26 cellular contexts compared by ENCODE assay signal in the genomic region with DNA sequence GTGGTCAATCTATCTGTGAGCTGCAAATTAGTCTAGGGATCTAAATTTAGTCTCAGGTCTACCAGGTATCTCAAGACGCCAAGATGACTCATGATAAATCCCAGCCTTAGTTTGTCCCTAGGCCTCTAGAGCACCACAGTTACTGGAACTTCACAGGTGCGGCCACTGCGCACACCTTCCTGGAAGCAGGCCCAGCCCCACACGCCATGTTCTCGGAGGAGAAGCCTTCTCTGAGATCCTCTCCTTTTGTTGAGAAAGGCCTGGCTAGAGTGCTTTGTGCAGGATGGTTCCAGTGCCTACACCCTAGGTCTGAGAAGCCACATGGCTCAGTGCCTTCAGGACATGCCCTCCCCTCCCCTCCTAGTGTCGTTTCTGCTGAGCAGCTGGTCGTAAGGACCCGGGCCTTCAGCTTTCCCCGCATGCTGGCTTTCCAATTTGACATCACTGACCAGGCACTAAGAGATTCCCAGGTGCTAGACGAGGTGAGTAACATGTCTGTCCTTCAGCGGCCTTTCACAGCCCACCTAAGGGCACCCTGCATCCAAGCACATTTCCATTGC. TPM values are rescaled to one million over a fixed set of nuclear protein-coding genes. Genes with fewer than 3 reads are reported as not detected.
A peak's percentile ranks its signal among the peaks of the same experiment; 100 is the strongest.
DNase-seq lines count a peak whose midpoint lies in the region; ATAC-seq, FAIRE-seq and TF ChIP-seq lines count a peak whose summit lies in the region.
"Had no signal": no experiment of that assay in that cellular context is flagged by ENCODE, and none has a peak within 500 bp of the region (broad histone marks: within the 10 kb centered on the region; RNA-seq: fewer than 3 reads in every experiment).

No MANE protein-coding gene starts in this region.

- no peaks in the 10 kb centered on the region for H3K27me3 Mint-ChIP-seq in GM23338 (ENCODE audit: insufficient read depth, low read depth, poor library complexity)
- H3K27me3 Mint-ChIP-seq: activated B cell treated with CpG ODN at 0.5 μM for 24 hours; activated naive CD4-positive, alpha-beta T cell treated with anti-CD3 and anti-CD28 coated beads, Interleukin-2, amount 50 U/mL, for 24 hours had no signal

- no peaks in the 10 kb centered on the region for H3K4me1 ChIP-seq in GM23338 (ENCODE audit: insufficient read depth)
- H3K4me1 ChIP-seq in muscle layer of colon (ENCODE audit: insufficient read depth, low read length) = peaks cover 58% of the 10 kb centered on the region
- peaks cover 4 to 42% (median 36%) of the 10 kb centered on the region in 5 donors for H3K4me1 ChIP-seq in subcutaneous abdominal adipose tissue (ENCODE audit: control insufficient read depth in 5 of 5, insufficient read depth in 5 of 5, low read length in 5 of 5)
- peaks cover 19% of the 10 kb centered on the region in 2 donors for H3K4me1 ChIP-seq in kidney (ENCODE audit: control insufficient read depth in 1 of 2, insufficient read depth in 1 of 2, low read depth in 1 of 2, low read length in 2 of 2)
- H3K4me1 ChIP-seq: parathyroid adenoma had no signal

- no peak overlapping the region for H3K4me2 ChIP-seq in GM23338
- H3K4me2 ChIP-seq: BLaER1 treated with 17β-estradiol and CSF1 and Interleukin-3, amounts not matched to agents 10 nM and 100 nM had no signal

- no peaks in the 10 kb centered on the region for H3K27me3 ChIP-seq in GM23338 (ENCODE audit: insufficient read depth)
- no peaks in the 10 kb centered on the region for H3K27me3 ChIP-seq in dorsolateral prefrontal cortex
- no peaks in the 10 kb centered on the region for H3K27me3 ChIP-seq in muscle layer of colon (ENCODE audit: control insufficient read depth in 1 of 2, insufficient read depth in 2 of 2, low read length in 2 of 2)
- no peaks in the 10 kb centered on the region for H3K27me3 ChIP-seq in subcutaneous abdominal adipose tissue (ENCODE audit: control insufficient read depth in 5 of 5, insufficient read depth in 4 of 5, low read length in 5 of 5)
- H3K27me3 ChIP-seq: BLaER1 treated with 17β-estradiol and CSF1 and Interleukin-3, amounts not matched to agents 10 nM and 100 nM had no signal

- no peaks in the 10 kb centered on the region for H3F3A ChIP-seq in GM23338 (replicated peaks; ENCODE audit: low read depth)

- H3K4me3 ChIP-seq in GM23338 (no peak overlapping the region), dorsolateral prefrontal cortex (no peak overlapping the region), muscle layer of colon (ENCODE audit: low read depth in 1 of 2, low read length in 2 of 2) (no peak overlapping the region), subcutaneous abdominal adipose tissue (ENCODE audit: low read depth in 1 of 5, low read length in 5 of 5) (no peak overlapping the region), kidney (ENCODE audit: low read length in 2 of 2) (no peak overlapping the region)
- H3K4me3 ChIP-seq: BLaER1 treated with 17β-estradiol and CSF1 and Interleukin-3, amounts not matched to agents 10 nM and 100 nM; lung had no signal

- H3K27ac Mint-ChIP-seq in GM23338 = peak overlapping the region; percentile 56; the same call in 1 of the 2 replicates
- H3K27ac Mint-ChIP-seq: activated B cell treated with CpG ODN at 0.5 μM for 24 hours; activated CD8-positive, alpha-beta T cell treated with anti-CD3 and anti-CD28 coated beads, Interleukin-2, amount 10 ng/mL, durations not matched to agents 7 days and 5 days; activated naive CD4-positive, alpha-beta T cell treated with anti-CD3 and anti-CD28 coated beads, Interleukin-2, amount 50 U/mL, for 24 hours; activated T-cell treated with anti-CD3 and anti-CD28 coated beads, Interleukin-2, amount 50 U/mL, for 72 hours; HFFc6 had no signal

- peaks cover 7% of the 10 kb centered on the region for H4K20me1 ChIP-seq in GM23338 (replicated peaks; ENCODE audit: insufficient read depth)

- H3K36me3 Mint-ChIP-seq in GM23338 (ENCODE audit: low read depth) = peaks cover 12% of the 10 kb centered on the region; the same call in 2 of the 3 replicates

- DNase-seq in GM23338 (ENCODE audit: low spot score) (no peak), dorsolateral prefrontal cortex (no peak), occipital lobe (lab: John Stamatoyannopoulos, UW) (no peak), kidney (no peak)
- DNase-seq in stimulated activated CD4-positive, alpha-beta T cell treated with anti-CD3 and anti-CD28 coated beads, Interleukin-12 subunit alpha, Interleukin-12 subunit beta, amount 100 ng/mL, for 4 hours = no peak
- DNase-seq: ACHN; activated B cell treated with CpG ODN at 0.5 μM for 24 hours; activated CD8-positive, alpha-beta T cell treated with anti-CD3 and anti-CD28 coated beads, Interleukin-2, amount 10 ng/mL, durations not matched to agents 7 days and 5 days; activated T-cell treated with anti-CD3 and anti-CD28 coated beads, Interleukin-2, amount 50 U/mL, for 72 hours; Calu3; EL; HFFc6; NCI-H1417; NCI-H524; stimulated activated CD4-positive, alpha-beta T cell treated with anti-CD3 and anti-CD28 coated beads, Interleukin-2, amount 100 ng/mL, for 24 hours; stimulated activated naive CD4-positive, alpha-beta T cell; T-helper 9 cell had no signal

- intact Hi-C loops in dorsolateral prefrontal cortex (cut with DNase I) (no loop called here), kidney (cut with DNase I) (no loop called here)

- H3K4me1 Mint-ChIP-seq in GM23338 = no peaks in the 10 kb centered on the region
- H3K4me1 Mint-ChIP-seq: activated B cell treated with CpG ODN at 0.5 μM for 24 hours; activated naive CD4-positive, alpha-beta T cell treated with anti-CD3 and anti-CD28 coated beads, Interleukin-2, amount 50 U/mL, for 24 hours had no signal

- H3K27ac ChIP-seq in GM23338 (ENCODE audit: low read depth) = no peak overlapping the region
- peak overlapping the region in 42 of 59 donors; percentile 2 to 87 (median 54) for H3K27ac ChIP-seq in dorsolateral prefrontal cortex
- peak overlapping the region; percentile 50 for H3K27ac ChIP-seq in muscle layer of colon (ENCODE audit: low read depth, low read length)
- peak overlapping the region; percentile 17 for H3K27ac ChIP-seq in subcutaneous abdominal adipose tissue (ENCODE audit: low read depth, low read length)
- peak overlapping the region in 1 of 2 donors; percentile 59 for H3K27ac ChIP-seq in kidney (ENCODE audit: low read depth in 2 of 2, low read length in 2 of 2)
- H3K27ac ChIP-seq: BLaER1 treated with 17β-estradiol and CSF1 and Interleukin-3, amounts not matched to agents 10 nM and 100 nM; parathyroid adenoma had no signal

- H3K9me3 ChIP-seq in muscle layer of colon (ENCODE audit: low read length) (no peaks in the 10 kb centered on the region), subcutaneous abdominal adipose tissue (ENCODE audit: control insufficient read depth in 5 of 5, low read length in 5 of 5) (no peaks in the 10 kb centered on the region), kidney (ENCODE audit: control insufficient read depth in 1 of 2, low read length in 2 of 2) (no peaks in the 10 kb centered on the region)
- H3K9me3 ChIP-seq: BLaER1 treated with 17β-estradiol and CSF1 and Interleukin-3, amounts not matched to agents 10 nM and 100 nM had no signal

- no peak overlapping the region for H3K9ac ChIP-seq in muscle layer of colon (ENCODE audit: low read length)
- no peak overlapping the region for H3K9ac ChIP-seq in subcutaneous abdominal adipose tissue (ENCODE audit: low read length in 5 of 5)
- H3K9ac ChIP-seq in kidney (ENCODE audit: low read length in 2 of 2) = no peak overlapping the region
- H3K9ac ChIP-seq: BLaER1 treated with 17β-estradiol and CSF1 and Interleukin-3, amounts not matched to agents 10 nM and 100 nM; parathyroid adenoma had no signal

- H3K4me3 Mint-ChIP-seq in GM23338 = no peak overlapping the region
- H3K4me3 Mint-ChIP-seq: activated B cell treated with CpG ODN at 0.5 μM for 24 hours; activated CD8-positive, alpha-beta T cell treated with anti-CD3 and anti-CD28 coated beads, Interleukin-2, amount 10 ng/mL, durations not matched to agents 7 days and 5 days; activated naive CD4-positive, alpha-beta T cell treated with anti-CD3 and anti-CD28 coated beads, Interleukin-2, amount 50 U/mL, for 24 hours; activated T-cell treated with anti-CD3 and anti-CD28 coated beads, Interleukin-2, amount 50 U/mL, for 72 hours; HFFc6 had no signal

- FAIRE-seq in kidney (lab: Jason Lieb, UNC) = no peak
- FAIRE-seq: astrocyte had no signal

- no peak for ATAC-seq in GM23338
- no peak for ATAC-seq in HG03432 (IDR thresholded peaks at IDR 0.05; ENCODE audit: unreplicated experiment)
- ATAC-seq: activated CD8-positive, alpha-beta T cell treated with anti-CD3 and anti-CD28 coated beads, Interleukin-2, amount 10 ng/mL, durations not matched to agents 7 days and 5 days; activated T-cell treated with anti-CD3 and anti-CD28 coated beads, Interleukin-2, amount 50 U/mL, for 72 hours; SK-N-SH treated with all-trans-retinoic acid at 6 μM for 48 hours had no signal

- TF ChIP-seq CTCF in GM23338 (conservative IDR thresholded peaks at IDR 0.05; ENCODE audit: low read depth in 2 of 2) (no peak), dorsolateral prefrontal cortex (IDR thresholded peaks at IDR 0.05 in 54 of 56, conservative IDR thresholded peaks at IDR 0.05 in 2 of 56; ENCODE audit: low read depth in 1 of 56, partially characterized antibody in 56 of 56) (no peak), kidney (IDR thresholded peaks at IDR 0.05; ENCODE audit: borderline replicate concordance, extremely low read depth, insufficient read depth) (no peak)

- no peaks in the 10 kb centered on the region for H3K9me2 ChIP-seq in GM23338 (ENCODE audit: insufficient read depth)

- no peaks in the 10 kb centered on the region; the same call in 2 of the 3 replicates for H3K9me3 Mint-ChIP-seq in GM23338
- H3K9me3 Mint-ChIP-seq: activated B cell treated with CpG ODN at 0.5 μM for 24 hours; activated naive CD4-positive, alpha-beta T cell treated with anti-CD3 and anti-CD28 coated beads, Interleukin-2, amount 50 U/mL, for 24 hours; activated T-cell treated with anti-CD3 and anti-CD28 coated beads, Interleukin-2, amount 50 U/mL, for 72 hours; HFFc6 had no signal

- no peaks in the 10 kb centered on the region for H3K79me2 ChIP-seq in GM23338 (replicated peaks; ENCODE audit: insufficient read depth)
- H3K79me2 ChIP-seq: parathyroid adenoma had no signal

- H2AFZ ChIP-seq in GM23338 = no peak overlapping the region
- H2AFZ ChIP-seq: parathyroid adenoma had no signal

- H3K36me3 ChIP-seq in GM23338 (ENCODE audit: insufficient read depth) (no peaks in the 10 kb centered on the region; the same call in 1 of the 2 replicates), muscle layer of colon (ENCODE audit: insufficient read depth, low read length) (no peaks in the 10 kb centered on the region), subcutaneous abdominal adipose tissue (ENCODE audit: control insufficient read depth in 5 of 5, insufficient read depth in 5 of 5, low read length in 5 of 5) (peaks cover 0 to 67% (median 41%) of the 10 kb centered on the region in 5 donors), kidney (ENCODE audit: control insufficient read depth in 1 of 2, insufficient read depth in 2 of 2, low read length in 2 of 2) (peaks cover 8 to 16% of the 10 kb centered on the region in 2 donors)

TF ChIP-seq in GM23338, 12 proteins besides CTCF, POLR2A, EP300 and RAD21 (continues in another document):
- TF ChIP-seq EZH2 (IDR thresholded peaks at IDR 0.05; ENCODE audit: low read depth, unreplicated experiment) = no peak

RNA-seq across cellular contexts. Expression of a gene that starts 51.9 kb away (rescaled TPM):
- total RNA-seq in GM23338 (2014; rRNA removed; shearing (Covaris generic)) = 11.8 and 17.5 TPM in 2 replicates
- polyA plus RNA-seq in GM23338 (2016; fragmentation: Nextera tagmentation; extraction: Ambion mirVana) = 6.0 and 6.5 TPM in 2 replicates
- 10 to 100 TPM; 10.7 to 26.7 (median 16.0) TPM for total RNA-seq in dorsolateral prefrontal cortex
- total RNA-seq in occipital lobe = 16.1 TPM
- 7.3 TPM for total RNA-seq in kidney
- polyA plus RNA-seq in kidney (ENCODE audit: insufficient read depth, low read depth, low replicate concordance) = 10.2 TPM
